Comparison of ENCODE assay signal across 23 cellular contexts in genomic region chr18:9740076-9740475, GRCh38. TPM values are rescaled to one million over a fixed set of nuclear protein-coding genes. Genes with fewer than 3 reads are reported as not detected.
DNase-seq lines count a peak whose midpoint lies in the region; ATAC-seq, FAIRE-seq and TF ChIP-seq lines count a peak whose summit lies in the region.
"Had no signal": no experiment of that assay in that cellular context is flagged by ENCODE, and none has a peak within 500 bp of the region (broad histone marks: within the 10 kb centered on the region; RNA-seq: fewer than 3 reads in every experiment).

No MANE protein-coding gene starts in this region.

- H3K4me3 ChIP-seq in HepG2 (replicated peaks in 1 of 3; ENCODE audit: insufficient read depth in 1 of 3, low read depth in 2 of 3, low read length in 3 of 3): no peak overlapping the region
- no peak overlapping the region for H3K4me3 ChIP-seq in right lobe of liver
- no peak overlapping the region for H3K4me3 ChIP-seq in adrenal gland
- H3K4me3 ChIP-seq in smooth muscle cell: no peak overlapping the region
- H3K4me3 ChIP-seq: pancreas, right atrium auricular region had no signal

- in situ Hi-C loops in HepG2 (cut with HindIII; ENCODE audit: extremely low pct_ligation_motif_present, low pct_unique_long_range_greater_than_20kb): no loop called here
- in situ Hi-C loops in ACHN (cut with HindIII; ENCODE audit: low pct_ligation_motif_present, low pct_unique_long_range_greater_than_20kb, low sequenced_read_pairs): no loop called here

- H3K9me3 ChIP-seq in HepG2 (ENCODE audit: low read length): no peaks in the 10 kb centered on the region
- H3K9me3 ChIP-seq in right lobe of liver: no peaks in the 10 kb centered on the region
- no peaks in the 10 kb centered on the region for H3K9me3 ChIP-seq in adrenal gland (replicated peaks in 1 of 3)
- H3K9me3 ChIP-seq in smooth muscle cell (replicated peaks; ENCODE audit: low read depth): no peaks in the 10 kb centered on the region
- H3K9me3 ChIP-seq: pancreas, right atrium auricular region had no signal

- TF ChIP-seq EP300 in HepG2 (IDR thresholded peaks at IDR 0.05; ENCODE audit: low read depth in 2 of 2, low read length in 2 of 2) (no peak), HepG2 (CRISPR knock-in tag; IDR thresholded peaks at IDR 0.05; ENCODE audit: borderline replicate concordance) (no peak)

- H3K27ac ChIP-seq in HepG2 (ENCODE audit: extremely low read length, insufficient read depth, low read length) (no peak overlapping the region), right lobe of liver (no peak overlapping the region), adrenal gland (peak overlapping the region in 3 of 5 donors; percentile 14 to 66 (median 39)), smooth muscle cell (ENCODE audit: low read depth) (peak overlapping the region; percentile 97)
- H3K27ac ChIP-seq: pancreas, right atrium auricular region had no signal

- TF ChIP-seq CTCF in HepG2 (CRISPR knock-in tag; IDR thresholded peaks at IDR 0.05): no peak
- TF ChIP-seq CTCF in right lobe of liver (IDR thresholded peaks at IDR 0.05): no peak
- no peak for TF ChIP-seq CTCF in adrenal gland (IDR thresholded peaks at IDR 0.05)
- no peak for TF ChIP-seq CTCF in smooth muscle cell (IDR thresholded peaks at IDR 0.05; ENCODE audit: borderline replicate concordance, insufficient read depth, poor library complexity, severe bottlenecking)

- H2AFZ ChIP-seq in HepG2 (ENCODE audit: low read length): no peak overlapping the region
- no peak overlapping the region for H2AFZ ChIP-seq in smooth muscle cell (ENCODE audit: low read depth)

- no peak for TF ChIP-seq POLR2A in HepG2 (IDR thresholded peaks at IDR 0.05; ENCODE audit: insufficient read depth in 1 of 2, low read depth in 2 of 2, low read length in 2 of 2)
- no peak for TF ChIP-seq POLR2A in right lobe of liver (IDR thresholded peaks at IDR 0.05)
- no peak for TF ChIP-seq POLR2A in adrenal gland (IDR thresholded peaks at IDR 0.05)

- 0 out of 5 replicates have a peak, but pooled peaks cover 0 to 3% of the 10 kb centered on the region in 2 experiments for H3K27me3 ChIP-seq in HepG2 (ENCODE audit: control insufficient read depth in 1 of 2, insufficient read depth in 2 of 2, low read length in 2 of 2)
- no peaks in the 10 kb centered on the region for H3K27me3 ChIP-seq in right lobe of liver
- no peaks in the 10 kb centered on the region for H3K27me3 ChIP-seq in adrenal gland
- no peaks in the 10 kb centered on the region for H3K27me3 ChIP-seq in smooth muscle cell (ENCODE audit: low read depth)
- H3K27me3 ChIP-seq: pancreas, right atrium auricular region had no signal

- no TSS peak for BruUV-seq in HepG2 (replicated peaks; lab: Mats Ljungman, UMichigan)

- H3K9ac ChIP-seq in HepG2 (ENCODE audit: insufficient read depth, low read depth, low read length) (no peak overlapping the region), smooth muscle cell (ENCODE audit: low read depth) (peak overlapping the region; percentile 21)

- ATAC-seq in HepG2: no peak
- no peak for ATAC-seq in right lobe of liver
- peak; percentile 77 for ATAC-seq in esophagus mucosa
- no peak for ATAC-seq in GM21619 (IDR thresholded peaks at IDR 0.05; ENCODE audit: unreplicated experiment)
- no peak for ATAC-seq in GM18868 (IDR thresholded peaks at IDR 0.05; ENCODE audit: unreplicated experiment)

- no peak for FAIRE-seq in HepG2 (lab: Jason Lieb, UNC)
- FAIRE-seq: G401.6, HTR-8/SVneo, kidney, pancreas had no signal

- peaks cover 62% of the 10 kb centered on the region for H3F3A ChIP-seq in smooth muscle cell (ENCODE audit: low read depth)

- TF ChIP-seq RAD21 in HepG2 (CRISPR knock-in tag; IDR thresholded peaks at IDR 0.05): no peak

- H3K4me1 ChIP-seq in HepG2 (ENCODE audit: insufficient read depth, low read length) (peaks cover 48% of the 10 kb centered on the region), right lobe of liver (peaks cover 0 to 12% (median 0%) of the 10 kb centered on the region in 4 donors), adrenal gland (replicated peaks in 1 of 2) (peaks cover 45 to 71% of the 10 kb centered on the region in 2 donors), smooth muscle cell (ENCODE audit: low read depth) (peaks cover 38% of the 10 kb centered on the region)

- H3K79me2 ChIP-seq in HepG2 (ENCODE audit: insufficient read depth, low read length) (no peaks in the 10 kb centered on the region), smooth muscle cell (ENCODE audit: low read depth) (peaks cover 73% of the 10 kb centered on the region)

- CTCF ChIA-PET in HepG2 (lab: Yijun Ruan, JAX; ENCODE audit: low intra/inter-chr PET ratio, low total read pairs): no interaction called here

- no peaks in the 10 kb centered on the region for H3K36me3 ChIP-seq in HepG2 (replicated peaks in 1 of 2; ENCODE audit: control insufficient read depth in 1 of 2, insufficient read depth in 2 of 2, low read length in 2 of 2)
- H3K36me3 ChIP-seq in right lobe of liver: no peaks in the 10 kb centered on the region
- no peaks in the 10 kb centered on the region for H3K36me3 ChIP-seq in adrenal gland (replicated peaks in 1 of 2)
- H3K36me3 ChIP-seq in smooth muscle cell (ENCODE audit: low read depth): no peaks in the 10 kb centered on the region
- H3K36me3 ChIP-seq: pancreas, right atrium auricular region had no signal

- H3K4me2 ChIP-seq in HepG2 (ENCODE audit: low read depth, low read length) (peak overlapping the region; percentile 10; the same call in 1 of the 2 replicates), smooth muscle cell (no peak overlapping the region)

- no peak for DNase-seq in HepG2 (ENCODE audit: low spot score)
- DNase-seq in right lobe of liver: no peak
- DNase-seq in adrenal gland: no peak
- no peak for DNase-seq in smooth muscle cell (lab: John Stamatoyannopoulos, UW; ENCODE audit: unreplicated experiment)
- DNase-seq in ACHN: no peak
- DNase-seq: activated B cell treated with CpG ODN at 0.5 μM for 24 hours; activated naive CD4-positive, alpha-beta T cell treated with Interleukin-2 at 50 U/mL for 16 hours; amygdala; central memory CD4-positive, alpha-beta T cell; DMS53; HCEC 1CT; KG1; kidney; pancreas; SHP77; stimulated activated CD4-positive, alpha-beta T cell treated with anti-CD3 and anti-CD28 coated beads, Interleukin-4, amount 100 ng/mL, for 1 hour had no signal

- intact Hi-C loops in HepG2 (cut with micrococcal nuclease; ENCODE audit: unreplicated experiment) (no loop called here), right lobe of liver (cut with DNase I) (no loop called here), adrenal gland (cut with DNase I) (no loop called here)

- H4K20me1 ChIP-seq in HepG2 (ENCODE audit: insufficient read depth, low read length) (no peaks in the 10 kb centered on the region), smooth muscle cell (ENCODE audit: low read depth) (peaks cover 45% of the 10 kb centered on the region)

- 28% methylated on average over 5 of the region's 5 CpGs for WGBS in HepG2 (ENCODE audit: low lambda C conversion rate)
- 73% methylated on average over 5 of the region's 5 CpGs for WGBS in right lobe of liver (ENCODE audit: insufficient coverage, low coverage, low lambda C conversion rate, missing lambda C conversion rate)
- 63 to 78% (median 68%) methylated on average over 5 of the region's 5 CpGs for whole genome bisulfite sequencing in adrenal gland, 4 donors
- WGBS in smooth muscle cell (ENCODE audit: low lambda C conversion rate): 75% methylated on average over 5 of the region's 5 CpGs

- POLR2A ChIA-PET in HepG2 (lab: Yijun Ruan, JAX): no interaction called here

TF ChIP-seq in HepG2, 621 proteins besides CTCF, POLR2A, EP300 and RAD21 (continues in another document):
- TF ChIP-seq RCOR2 (CRISPR knock-in tag; IDR thresholded peaks at IDR 0.05) (no peak), ATF7-NPFF (CRISPR knock-in tag; IDR thresholded peaks at IDR 0.05; ENCODE audit: low read depth) (no peak), JUND (CRISPR knock-in tag; IDR thresholded peaks at IDR 0.05) (no peak), CENPBD1 (CRISPR knock-in tag; IDR thresholded peaks at IDR 0.05; ENCODE audit: borderline replicate concordance, low read depth) (no peak), EHMT2 (IDR thresholded peaks at IDR 0.05; ENCODE audit: borderline replicate concordance, low read depth, low read length) (no peak)

RNA-seq across cellular contexts. Expression of gene RAB31, which starts 32.0 kb away (rescaled TPM):
- total RNA-seq in HepG2 (2016; rRNA removed; fragmentation: Illumina TruSeq; extraction: Trizol) (1.7 and 3.6 TPM in 2 replicates), right lobe of liver (10 to 100 TPM in 1 of 6 experiments, 1 to 10 TPM in 5; 3.0 to 14.3 (median 5.4) TPM), adrenal gland (100 to 1,000 TPM; 102 to 365 (median 161) TPM), esophagus mucosa (50.0 TPM), smooth muscle cell (116 and 123 TPM in 2 replicates)
- 1.4 and 2.6 TPM in 2 replicates for total RNA-seq in HepG2 (2016; cell fraction: cytosol; rRNA removed; fragmentation: Illumina TruSeq; extraction: Trizol; ENCODE audit: low read depth)
- 2.9 TPM in 2 replicates for total RNA-seq in HepG2 (2016; cell fraction: insoluble cytoplasmic fraction; rRNA removed; fragmentation: Illumina TruSeq; extraction: Trizol)
- 3.1 and 3.4 TPM in 2 replicates for total RNA-seq in HepG2 (2016; cell fraction: membrane; rRNA removed; fragmentation: Illumina TruSeq; extraction: Trizol)
- 1.4 and 2.6 TPM in 2 replicates for total RNA-seq in HepG2 (2016; cell fraction: nucleus; rRNA removed; fragmentation: Illumina TruSeq; extraction: Trizol)
- polyA plus RNA-seq in HepG2 (2011; rRNA removed) (0.73 and 1.1 TPM in 2 replicates), adrenal gland (100 to 1,000 TPM in 1 of 3 donors, 10 to 100 TPM in 2; 46.6 to 130 (median 57.0) TPM), smooth muscle cell (389 and 414 TPM in 2 replicates)
- polyA plus RNA-seq in HepG2 (2011; cell fraction: cytosol; rRNA removed): 0.24 and 1.2 TPM in 2 replicates
- 8.7 and 12.9 TPM in 2 replicates for polyA plus RNA-seq in HepG2 (2011; cell fraction: nucleus; rRNA removed)
- polyA plus RNA-seq in HepG2 (2012): 0.38 and 2.1 TPM in 2 replicates
- polyA plus RNA-seq in HepG2 (2016; cell fraction: cytosol; fragmentation: Illumina TruSeq; extraction: Trizol; ENCODE audit: low read depth): 4.4 and 5.7 TPM in 2 replicates
- polyA plus RNA-seq in HepG2 (2016; cell fraction: insoluble cytoplasmic fraction; fragmentation: Illumina TruSeq; extraction: Trizol; ENCODE audit: low read depth): 3.7 TPM in 2 replicates
- polyA plus RNA-seq in HepG2 (2016; cell fraction: membrane; fragmentation: Illumina TruSeq; extraction: Trizol; ENCODE audit: low read depth): 2.6 and 3.5 TPM in 2 replicates
- polyA plus RNA-seq in HepG2 (2016; cell fraction: nucleus; fragmentation: Illumina TruSeq; extraction: Trizol; ENCODE audit: insufficient read depth, low read depth): 2.9 and 3.0 TPM in 2 replicates
- polyA minus RNA-seq in HepG2 (2011; rRNA and poly(A)+ RNA removed; ENCODE audit: low replicate concordance): 1.9 and 153 TPM in 2 replicates
- 2.8 and 4.2 TPM in 2 replicates for polyA minus RNA-seq in HepG2 (2011; cell fraction: cytosol; rRNA and poly(A)+ RNA removed)
- 5.3 and 5.5 TPM in 2 replicates for polyA minus RNA-seq in HepG2 (2011; cell fraction: nucleus; rRNA and poly(A)+ RNA removed)
- total RNA-seq: OCI-LY7 had no signal

Comparison
In these comparisons a context has a peak if more than half of its experiments do, and no peak if none do; other contexts are left out.
1. H3K27ac ChIP-seq: peak in adrenal gland (3 of 5) and smooth muscle cell (single experiment); none in HepG2 (single experiment) and right lobe of liver (0 of 3).